In the genomic region with DNA sequence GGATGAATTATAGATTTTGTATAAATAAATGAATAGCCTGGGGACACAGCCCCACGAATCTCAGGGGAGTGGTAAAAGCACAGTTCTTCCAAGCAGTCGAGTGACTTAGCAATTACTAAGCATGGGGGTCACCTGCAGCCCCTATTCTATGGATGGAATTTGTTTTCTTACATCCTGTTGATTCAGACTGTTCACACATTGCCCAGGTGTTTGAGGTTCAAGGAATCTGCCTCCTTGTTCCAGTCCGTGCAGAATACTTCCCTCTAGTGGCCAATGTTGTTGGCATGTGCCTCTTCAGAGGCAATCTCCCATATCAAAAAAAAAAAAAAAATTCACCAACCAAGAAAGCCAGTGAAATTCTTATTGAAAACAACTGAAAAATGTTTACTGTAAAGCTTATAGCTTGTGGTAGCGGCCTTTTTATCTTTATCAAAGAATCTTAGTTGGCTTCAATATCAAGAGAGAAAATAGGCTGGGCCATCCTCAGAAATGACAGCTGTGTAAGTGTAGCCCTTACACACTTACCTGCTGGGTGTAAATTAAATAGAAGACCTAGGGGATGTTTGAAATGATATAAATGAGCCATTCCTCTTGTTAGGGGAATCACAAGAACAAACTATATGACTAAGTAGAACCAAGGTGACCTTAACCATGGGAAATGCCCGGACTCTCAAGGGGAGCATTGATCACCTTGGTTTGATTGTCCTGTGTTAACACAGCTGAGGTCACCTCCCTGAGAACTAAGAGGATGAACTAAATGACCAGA, we compare ENCODE assay signal across 8 cellular contexts. TPM values are rescaled to one million over a fixed set of nuclear protein-coding genes. Genes with fewer than 3 reads are reported as not detected.
DNase-seq lines count a peak whose midpoint lies in the region; ATAC-seq and TF ChIP-seq lines count a peak whose summit lies in the region.

No MANE protein-coding gene starts in this region.

- DNase-seq in Calu3 (peak; percentile 34), H4 (ENCODE audit: low spot score) (peak; percentile 74), NCI-H2196 (lab: John Stamatoyannopoulos, UW; ENCODE audit: unreplicated experiment) (peak; percentile 20), germinal center (ENCODE audit: low spot score) (peak; percentile 23), prostate gland (ENCODE audit: low spot score) (peak; percentile 15)
- DNase-seq in activated CD8-positive, alpha-beta T cell treated with anti-CD3 and anti-CD28 coated beads for 36 hours, result peak; percentile 53

- no peaks in the 10 kb centered on the region for H3K36me3 Mint-ChIP-seq in Calu3 (ENCODE audit: insufficient read depth, unreplicated experiment)
- no peaks in the 10 kb centered on the region for H3K36me3 Mint-ChIP-seq in activated CD8-positive, alpha-beta T cell treated with anti-CD3 and anti-CD28 coated beads for 36 hours (ENCODE audit: low read depth)

- no peaks in the 10 kb centered on the region for H3K36me3 ChIP-seq in prostate gland

- no peaks in the 10 kb centered on the region for H3K9me3 Mint-ChIP-seq in Calu3 (ENCODE audit: low read depth, unreplicated experiment)
- H3K9me3 Mint-ChIP-seq in activated CD8-positive, alpha-beta T cell treated with anti-CD3 and anti-CD28 coated beads for 36 hours, result no peaks in the 10 kb centered on the region

- no peak overlapping the region for H3K4me3 Mint-ChIP-seq in Calu3 (ENCODE audit: low read depth, unreplicated experiment)
- no peak overlapping the region for H3K4me3 Mint-ChIP-seq in activated CD8-positive, alpha-beta T cell treated with anti-CD3 and anti-CD28 coated beads for 36 hours

- WGBS in prostate gland, result 39% methylated on average over 5 of the region's 5 CpGs

- CTCF ChIA-PET in Calu3 (lab: Charles Lee), result interaction anchor here (0.7 to 0.9 kb wide), 3 partner anchors 31 to 245 kb away, joined by 3 read pairs; no protein-coding TSS in a partner anchor
- CTCF ChIA-PET in activated CD8-positive, alpha-beta T cell treated with anti-CD3 and anti-CD28 coated beads for 36 hours (lab: Charles Lee), result interaction anchor here (0.6 to 4.7 kb wide), 45 partner anchors 8 to 928 kb away, joined by 3 to 30 read pairs (median 3); a partner anchor contains a TSS

- no peak overlapping the region for H3K27ac ChIP-seq in prostate gland

- H3K4me1 ChIP-seq in prostate gland (replicated peaks), result peaks cover 3% of the 10 kb centered on the region

- BruUV-seq in Calu3 (replicated peaks; lab: Mats Ljungman, UMichigan), result no TSS peak

- H3K27ac Mint-ChIP-seq in Calu3 (ENCODE audit: unreplicated experiment), result no peak overlapping the region
- H3K27ac Mint-ChIP-seq in activated CD8-positive, alpha-beta T cell treated with anti-CD3 and anti-CD28 coated beads for 36 hours, result no peak overlapping the region

- peaks cover 10% of the 10 kb centered on the region for H3K4me1 Mint-ChIP-seq in Calu3 (ENCODE audit: low read depth, unreplicated experiment)
- H3K4me1 Mint-ChIP-seq in activated CD8-positive, alpha-beta T cell treated with anti-CD3 and anti-CD28 coated beads for 36 hours (ENCODE audit: low read depth), result peaks cover 17% of the 10 kb centered on the region

- no peak for TF ChIP-seq POLR2A in prostate gland (IDR thresholded peaks at IDR 0.05)

- H3K9me3 ChIP-seq in prostate gland, result no peaks in the 10 kb centered on the region

- intact Hi-C loops in Calu3 (cut with micrococcal nuclease; ENCODE audit: unreplicated experiment), result loop anchor here (1.0 to 5.0 kb wide), 2 partner anchors 122 to 243 kb away; no protein-coding TSS in a partner anchor
- intact Hi-C loops in activated CD8-positive, alpha-beta T cell treated with anti-CD3 and anti-CD28 coated beads for 36 hours (cut with micrococcal nuclease), result loop anchor here (2.0 to 10.0 kb wide), 2 partner anchors 122 to 246 kb away; no protein-coding TSS in a partner anchor
- intact Hi-C loops in prostate gland (cut with DNase I), result no loop called here

- no peaks in the 10 kb centered on the region for H3K27me3 ChIP-seq in prostate gland (replicated peaks; ENCODE audit: insufficient read depth)

- no peaks in the 10 kb centered on the region for H3K27me3 Mint-ChIP-seq in Calu3 (ENCODE audit: unreplicated experiment)
- no peaks in the 10 kb centered on the region for H3K27me3 Mint-ChIP-seq in activated CD8-positive, alpha-beta T cell treated with anti-CD3 and anti-CD28 coated beads for 36 hours

- peak; percentile 87 for ATAC-seq in activated CD8-positive, alpha-beta T cell treated with anti-CD3 and anti-CD28 coated beads for 36 hours
- ATAC-seq in GM19455 (IDR thresholded peaks at IDR 0.05; ENCODE audit: unreplicated experiment), result no peak
- ATAC-seq in HG02840 (IDR thresholded peaks at IDR 0.05; ENCODE audit: low FRiP score, unreplicated experiment), result no peak

- peak; percentile 39 for TF ChIP-seq CTCF in Calu3 (IDR thresholded peaks at IDR 0.05; ENCODE audit: unreplicated experiment)
- TF ChIP-seq CTCF in activated CD8-positive, alpha-beta T cell treated with anti-CD3 and anti-CD28 coated beads for 36 hours (IDR thresholded peaks at IDR 0.05), result peak; percentile 78
- peak in 3 of 4 experiments; percentile 48 to 53 (median 51) for TF ChIP-seq CTCF in prostate gland (IDR thresholded peaks at IDR 0.05)

- POLR2A ChIA-PET in activated CD8-positive, alpha-beta T cell treated with anti-CD3 and anti-CD28 coated beads for 36 hours (lab: Charles Lee), result interaction anchor here (0.7 kb wide), 1 partner anchor 17 kb away, joined by 3 read pairs; no protein-coding TSS in a partner anchor

- no peak overlapping the region for H3K4me3 ChIP-seq in prostate gland

RNA-seq across cellular contexts. Expression of a gene that starts 7.8 kb away (rescaled TPM):
- total RNA-seq in Calu3 (2022) (not detected in 2 replicates), prostate gland (not detected)
- not detected in 2 replicates for total RNA-seq in H4 (2014; rRNA removed; shearing (Covaris generic))
- not detected for total RNA-seq in activated CD8-positive, alpha-beta T cell treated with anti-CD3 and anti-CD28 coated beads for 36 hours

RNA-seq across cellular contexts. Expression of a gene that starts 41.3 kb away (rescaled TPM):
- total RNA-seq in Calu3 (2022) (20.6 and 33.7 TPM in 2 replicates), prostate gland (1 to 10 TPM; 2.8 to 3.1 TPM)
- not detected in 2 replicates for total RNA-seq in H4 (2014; rRNA removed; shearing (Covaris generic))
- total RNA-seq in activated CD8-positive, alpha-beta T cell treated with anti-CD3 and anti-CD28 coated beads for 36 hours, result not detected

RNA-seq across cellular contexts. Expression of a gene that starts 50.6 kb away (rescaled TPM):
- total RNA-seq in Calu3 (2022) (not detected in 2 replicates), prostate gland (not detected)
- not detected in 2 replicates for total RNA-seq in H4 (2014; rRNA removed; shearing (Covaris generic))
- total RNA-seq in activated CD8-positive, alpha-beta T cell treated with anti-CD3 and anti-CD28 coated beads for 36 hours, result not detected

Comparison
In these comparisons a context has a peak if more than half of its experiments do, and no peak if none do; other contexts are left out.
1. DNase-seq: peak in every context shown above with its lines; median percentile 74 in H4; 53 in activated CD8-positive, alpha-beta T cell treated with anti-CD3 and anti-CD28 coated beads for 36 hours; 34 in Calu3; 23 in germinal center; 20 in NCI-H2196; 15 in prostate gland.